In the genomic region with DNA sequence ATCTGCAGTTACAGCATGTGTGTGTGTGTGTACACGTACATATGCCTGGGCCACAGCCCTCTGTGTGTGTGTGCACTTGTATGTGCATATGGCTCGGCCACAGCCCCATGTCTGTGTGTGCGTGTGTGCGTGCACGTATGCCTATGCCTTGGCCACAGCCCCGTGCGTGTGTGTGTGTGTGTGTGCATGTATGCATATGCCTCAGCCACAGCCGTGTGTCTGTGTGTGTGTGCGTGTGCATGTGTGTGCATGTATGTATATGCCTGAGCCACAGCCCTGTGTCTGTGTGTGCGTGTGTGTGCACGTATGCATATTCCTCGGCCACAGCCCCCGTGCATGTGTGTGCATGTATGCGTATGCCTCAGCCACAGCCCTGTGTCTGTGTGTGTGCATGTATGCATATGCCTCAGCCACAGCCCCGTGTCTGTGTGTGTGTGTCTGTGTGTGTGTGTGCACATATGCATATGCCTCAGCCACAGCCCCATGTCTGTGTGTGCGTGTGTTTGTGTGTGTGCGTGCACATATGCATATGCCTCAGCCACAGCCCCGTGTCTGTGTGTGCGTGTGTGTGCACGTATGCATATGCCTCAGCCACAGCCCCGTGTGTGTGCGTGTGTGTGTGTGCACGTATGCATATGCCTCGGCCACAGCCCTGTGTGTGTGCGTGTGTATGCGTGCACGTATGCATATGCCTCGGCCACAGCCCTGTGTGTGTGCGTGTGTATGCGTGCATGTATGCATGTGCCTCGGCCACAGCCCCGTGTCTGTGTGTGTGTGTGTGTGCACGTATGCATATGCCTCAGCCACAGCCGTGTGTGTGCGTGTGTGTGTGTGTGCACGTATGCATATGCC, we compare ENCODE assay signal across 1 cellular context.
TF ChIP-seq lines count a peak whose summit lies in the region.

No MANE protein-coding gene starts in this region.

TF ChIP-seq in H1, 55 proteins besides CTCF, POLR2A, EP300 and RAD21:
- TF ChIP-seq, protein P1, sequence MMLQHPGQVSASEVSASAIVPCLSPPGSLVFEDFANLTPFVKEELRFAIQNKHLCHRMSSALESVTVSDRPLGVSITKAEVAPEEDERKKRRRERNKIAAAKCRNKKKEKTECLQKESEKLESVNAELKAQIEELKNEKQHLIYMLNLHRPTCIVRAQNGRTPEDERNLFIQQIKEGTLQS (IDR thresholded peaks at IDR 0.05; ENCODE audit: insufficient read depth, low read depth, low read length): no peak
- TF ChIP-seq BRCA1 (IDR thresholded peaks at IDR 0.05; ENCODE audit: low read depth, low read length) (no peak), CREB1 (IDR thresholded peaks at IDR 0.05) (no peak), SIN3A (conservative IDR thresholded peaks at IDR 0.05 in 1 of 2, IDR thresholded peaks at IDR 0.05 in 1 of 2; ENCODE audit: low read depth in 1 of 2, low read length in 2 of 2) (no peak), KDM1A (IDR thresholded peaks at IDR 0.05; ENCODE audit: borderline replicate concordance, low read length) (no peak), TAF7 (optimal IDR thresholded peaks at IDR 0.05; ENCODE audit: borderline replicate concordance, low read depth, low read length) (no peak), YY1 (IDR thresholded peaks at IDR 0.05; ENCODE audit: low read depth, low read length) (no peak), SUZ12 (IDR thresholded peaks at IDR 0.05; ENCODE audit: low read length) (no peak), GTF2F1 (IDR thresholded peaks at IDR 0.05; ENCODE audit: borderline replicate concordance, low read depth, low read length) (no peak)
- TF ChIP-seq, protein P2, sequence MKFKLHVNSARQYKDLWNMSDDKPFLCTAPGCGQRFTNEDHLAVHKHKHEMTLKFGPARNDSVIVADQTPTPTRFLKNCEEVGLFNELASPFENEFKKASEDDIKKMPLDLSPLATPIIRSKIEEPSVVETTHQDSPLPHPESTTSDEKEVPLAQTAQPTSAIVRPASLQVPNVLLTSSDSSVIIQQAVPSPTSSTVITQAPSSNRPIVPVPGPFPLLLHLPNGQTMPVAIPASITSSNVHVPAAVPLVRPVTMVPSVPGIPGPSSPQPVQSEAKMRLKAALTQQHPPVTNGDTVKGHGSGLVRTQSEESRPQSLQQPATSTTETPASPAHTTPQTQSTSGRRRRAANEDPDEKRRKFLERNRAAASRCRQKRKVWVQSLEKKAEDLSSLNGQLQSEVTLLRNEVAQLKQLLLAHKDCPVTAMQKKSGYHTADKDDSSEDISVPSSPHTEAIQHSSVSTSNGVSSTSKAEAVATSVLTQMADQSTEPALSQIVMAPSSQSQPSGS (IDR thresholded peaks at IDR 0.05; ENCODE audit: low read length): no peak
